ENCODE assay signal across 15 cellular contexts in genomic region chr6:137656735-137657134, GRCh38.
"Had no signal": no experiment of that assay in that cellular context is flagged by ENCODE, and none has a peak within 500 bp of the region (broad histone marks: within the 10 kb centered on the region; RNA-seq: fewer than 3 reads in every experiment).

No MANE protein-coding gene starts in this region.

- H3K4me1 Mint-ChIP-seq: activated B cell treated with CpG ODN at 0.5 μM for 24 hours, immature natural killer cell had no signal

- H3K4me3 Mint-ChIP-seq: activated B cell treated with CpG ODN at 0.5 μM for 24 hours; immature natural killer cell; natural killer cell treated with Interleukin-12 subunit alpha and Interleukin-12 subunit beta and Interleukin-15 and Interleukin-18, amount 100 ng/mL, for 72 hours; T-helper 17 cell had no signal

- H3K36me3 ChIP-seq: transverse colon had no signal

- H3K4me3 ChIP-seq: transverse colon had no signal

- H3K27me3 ChIP-seq: transverse colon had no signal

- ATAC-seq: T-helper 17 cell had no signal

- H3K27ac Mint-ChIP-seq: activated B cell treated with CpG ODN at 0.5 μM for 24 hours, immature natural killer cell, T-helper 17 cell had no signal

- DNase-seq: activated B cell treated with CpG ODN at 0.5 μM for 24 hours; aorta; cortex of kidney; effector CD8-positive, alpha-beta T cell; foreskin melanocyte; immature natural killer cell; mesendoderm; nucleus accumbens; retina; SHP77; stimulated activated CD4-positive, alpha-beta T cell treated with anti-CD3 and anti-CD28 coated beads, Interleukin-4, amount 100 ng/mL, for 1 hour; stimulated activated naive CD4-positive, alpha-beta T cell; T-helper 17 cell; transverse colon had no signal

- H3K27ac ChIP-seq: transverse colon had no signal
